Comparison of ENCODE assay signal across 21 cellular contexts in genomic region chr18:6284300-6284699, GRCh38.
"Had no signal": no experiment of that assay in that cellular context is flagged by ENCODE, and none has a peak within 500 bp of the region (broad histone marks: within the 10 kb centered on the region; RNA-seq: fewer than 3 reads in every experiment).

No MANE protein-coding gene starts in this region.

- H3K4me3 ChIP-seq: coronary artery, dorsolateral prefrontal cortex, esophagus muscularis mucosa, gastroesophageal sphincter, heart left ventricle, hepatocyte, left lung, lower lobe of right lung, mucosa of descending colon had no signal

- H3K4me1 Mint-ChIP-seq: memory B cell had no signal

- H3K9me3 Mint-ChIP-seq: immature natural killer cell, memory B cell, mesothelial cell of epicardium, naive B cell had no signal

- H3K36me3 Mint-ChIP-seq: memory B cell had no signal

- H3K27ac Mint-ChIP-seq: memory B cell, mesothelial cell of epicardium had no signal

- H3K9me3 ChIP-seq: esophagus muscularis mucosa, gastroesophageal sphincter, heart left ventricle, left lung, lower lobe of right lung, mucosa of descending colon had no signal

- DNase-seq: dermis blood vessel endothelial cell; dorsolateral prefrontal cortex; effector CD4-positive, alpha-beta T cell; effector memory CD4-positive, alpha-beta T cell; foreskin keratinocyte; heart left ventricle; hypothalamus; immature natural killer cell; islet precursor cell; left cardiac atrium; left lung; left ventricle myocardium superior; lower lobe of right lung; mucosa of descending colon; naive B cell had no signal

- H3K27ac ChIP-seq: coronary artery, dorsolateral prefrontal cortex, esophagus muscularis mucosa, foreskin keratinocyte, gastroesophageal sphincter, heart left ventricle, hepatocyte, left lung, lower lobe of right lung had no signal

- ATAC-seq: foreskin keratinocyte, gastroesophageal sphincter, left cardiac atrium, left lung, left ventricle myocardium superior, lower lobe of right lung, mucosa of descending colon had no signal

- H3K4me3 Mint-ChIP-seq: immature natural killer cell, memory B cell, mesothelial cell of epicardium, naive B cell had no signal

- H3K27me3 ChIP-seq: dorsolateral prefrontal cortex, esophagus muscularis mucosa, foreskin keratinocyte, gastroesophageal sphincter, heart left ventricle, hepatocyte, left lung had no signal

- H3K4me1 ChIP-seq: esophagus muscularis mucosa, foreskin keratinocyte, gastroesophageal sphincter, left lung, lower lobe of right lung had no signal

- H3K36me3 ChIP-seq: esophagus muscularis mucosa, gastroesophageal sphincter, heart left ventricle, lower lobe of right lung had no signal

- H3K27me3 Mint-ChIP-seq: memory B cell, naive B cell had no signal
